ENCODE assay signal across 15 cellular contexts in genomic region chr22:41995211-41995610, GRCh38. TPM values are rescaled to one million over a fixed set of nuclear protein-coding genes. Genes with fewer than 3 reads are reported as not detected.
"Had no signal": no experiment of that assay in that cellular context is flagged by ENCODE, and none has a peak within 500 bp of the region (broad histone marks: within the 10 kb centered on the region; RNA-seq: fewer than 3 reads in every experiment).

No MANE protein-coding gene starts in this region.

- H3K4me2 ChIP-seq: neural progenitor cell had no signal

- H2AFZ ChIP-seq: neural progenitor cell had no signal

- ATAC-seq: gastroesophageal sphincter, heart right ventricle, left colon, lower lobe of right lung, pancreas had no signal

- H3K27ac ChIP-seq: ascending aorta, breast epithelium, dorsolateral prefrontal cortex, gastroesophageal sphincter, heart right ventricle, lower lobe of right lung, neural progenitor cell, pancreas, sigmoid colon, tibial artery, uterus had no signal

- H3K27me3 ChIP-seq: ascending aorta, breast epithelium, dorsolateral prefrontal cortex, neural progenitor cell, pancreas, sigmoid colon, uterus had no signal

- H3K4me3 Mint-ChIP-seq: mesothelial cell of epicardium had no signal

- H3K9me3 Mint-ChIP-seq: mesothelial cell of epicardium, neural progenitor cell had no signal

- H3K4me1 Mint-ChIP-seq: mesothelial cell of epicardium had no signal

- H3K4me1 ChIP-seq: ascending aorta, breast epithelium, neural progenitor cell, uterus had no signal

- H3K27ac Mint-ChIP-seq: mesothelial cell of epicardium, neural progenitor cell had no signal

- H3K9ac ChIP-seq: neural progenitor cell had no signal

- H3K4me3 ChIP-seq: ascending aorta, breast epithelium, dorsolateral prefrontal cortex, gastroesophageal sphincter, heart right ventricle, lower lobe of right lung, neural progenitor cell, pancreas, sigmoid colon, tibial artery, uterus had no signal

- DNase-seq: activated CD4-positive, alpha-beta T cell treated with anti-CD3 and anti-CD28 coated beads, Interleukin-2, amount 50 U/mL, for 1 hour; dorsolateral prefrontal cortex; heart right ventricle; left colon; lower lobe of right lung; pancreas; sigmoid colon; stimulated activated CD4-positive, alpha-beta T cell treated with anti-CD3 and anti-CD28 coated beads, Interleukin-1b, Interleukin-23, amount 100 ng/mL, for 48 hours; uterus had no signal

- H3K36me3 ChIP-seq: ascending aorta, breast epithelium, gastroesophageal sphincter, heart right ventricle, lower lobe of right lung, neural progenitor cell, pancreas, sigmoid colon, tibial artery, uterus had no signal

- H3K9me3 ChIP-seq: ascending aorta, breast epithelium, gastroesophageal sphincter, heart right ventricle, lower lobe of right lung, pancreas, sigmoid colon, tibial artery, uterus had no signal

RNA-seq across cellular contexts. Expression of gene WBP2NL, which starts 3.4 kb away (rescaled TPM):
- total RNA-seq: ascending aorta, mesothelial cell of epicardium had no signal

RNA-seq across cellular contexts. Expression of gene SEPTIN3, which starts 26.0 kb away (rescaled TPM):
- total RNA-seq: ascending aorta had no signal

RNA-seq across cellular contexts. Expression of gene CENPM, which starts 48.3 kb away (rescaled TPM):
- total RNA-seq: ascending aorta had no signal
